16 cellular contexts compared by ENCODE assay signal in genomic region chr1:28439320-28439719, GRCh38.
DNase-seq lines count a peak whose midpoint lies in the region; ATAC-seq, FAIRE-seq and TF ChIP-seq lines count a peak whose summit lies in the region.
"Had no signal": no experiment of that assay in that cellular context is flagged by ENCODE, and none has a peak within 500 bp of the region (broad histone marks: within the 10 kb centered on the region; RNA-seq: fewer than 3 reads in every experiment).

No MANE protein-coding gene starts in this region.

- peaks cover 0 to 5% of the 10 kb centered on the region in 2 donors for H3K4me1 ChIP-seq in small intestine (ENCODE audit: control insufficient read depth in 2 of 2, insufficient read depth in 1 of 2, low read depth in 1 of 2, low read length in 1 of 2)

- no peaks in the 10 kb centered on the region for H3K36me3 Mint-ChIP-seq in activated T-cell treated with anti-CD3 and anti-CD28 coated beads, Interleukin-2, amount 50 U/mL, for 72 hours (ENCODE audit: insufficient read depth in 2 of 2)
- H3K36me3 Mint-ChIP-seq in T-helper 17 cell (ENCODE audit: low read depth): peaks cover 2% of the 10 kb centered on the region

- ATAC-seq in activated T-cell treated with anti-CD3 and anti-CD28 coated beads, Interleukin-2, amount 50 U/mL, for 72 hours (replicated peaks in 1 of 2): peak; percentile 31 to 41
- ATAC-seq in T-helper 17 cell: no peak
- ATAC-seq: CD8-positive, alpha-beta T cell had no signal

- no peak for DNase-seq in activated T-cell treated with anti-CD3 and anti-CD28 coated beads, Interleukin-2, amount 50 U/mL, for 72 hours
- DNase-seq in activated T-cell treated with anti-CD3 and anti-CD28 coated beads, Interleukin-2, amount 50 U/mL, for 1 hour: no peak
- DNase-seq in RKO (ENCODE audit: low spot score): peak; percentile 29
- DNase-seq in epithelial cell of proximal tubule (ENCODE audit: low read depth): no peak
- DNase-seq in small intestine: no peak
- no peak for DNase-seq in HT-29 (ENCODE audit: low spot score)
- no peak for DNase-seq in T-helper 17 cell
- DNase-seq: CD8-positive, alpha-beta T cell; GOT3; NCI-H187 treated with DMSO at 0.1 percent for 48 hours; NCI-H446 treated with DMSO at 0.1 percent for 48 hours; stimulated activated naive CD4-positive, alpha-beta T cell; SW 1271; WERI-Rb-1 had no signal

- H3K9me3 ChIP-seq in small intestine (ENCODE audit: control insufficient read depth, low read depth) (no peaks in the 10 kb centered on the region), T-helper 17 cell (ENCODE audit: control insufficient read depth, low read length, poor library complexity, severe bottlenecking) (no peaks in the 10 kb centered on the region)
- H3K9me3 ChIP-seq: neutrophil had no signal

- H3K4me3 ChIP-seq in epithelial cell of proximal tubule (ENCODE audit: low read depth, low read length) (peak overlapping the region; percentile 28), skin epidermis (peak overlapping the region in 5 of 7 experiments; percentile 0 to 26 (median 14)), small intestine (ENCODE audit: low read depth in 1 of 2, low read length in 2 of 2) (no peak overlapping the region)

- no peak for FAIRE-seq in small intestine (lab: Jason Lieb, UNC)

- TF ChIP-seq CTCF in epithelial cell of proximal tubule (conservative IDR thresholded peaks at IDR 0.05; ENCODE audit: low read depth, low read length): no peak

- H3K27ac Mint-ChIP-seq in activated T-cell treated with anti-CD3 and anti-CD28 coated beads, Interleukin-2, amount 50 U/mL, for 72 hours: no peak overlapping the region
- H3K27ac Mint-ChIP-seq in T-helper 17 cell: no peak overlapping the region
- H3K27ac Mint-ChIP-seq: CD8-positive, alpha-beta T cell had no signal

- no peaks in the 10 kb centered on the region for H3K9me3 Mint-ChIP-seq in activated T-cell treated with anti-CD3 and anti-CD28 coated beads, Interleukin-2, amount 50 U/mL, for 72 hours
- H3K9me3 Mint-ChIP-seq: CD8-positive, alpha-beta T cell had no signal

- H3K36me3 ChIP-seq in small intestine (ENCODE audit: control insufficient read depth in 2 of 2, insufficient read depth in 2 of 2, low read length in 2 of 2): no peaks in the 10 kb centered on the region
- H3K36me3 ChIP-seq: neutrophil, WERI-Rb-1 had no signal

- no peaks in the 10 kb centered on the region for H3K27me3 ChIP-seq in small intestine (ENCODE audit: control insufficient read depth in 2 of 2, insufficient read depth in 2 of 2, low read length in 2 of 2)
- H3K27me3 ChIP-seq: neutrophil had no signal

- H3K27me3 Mint-ChIP-seq in activated T-cell treated with anti-CD3 and anti-CD28 coated beads, Interleukin-2, amount 50 U/mL, for 72 hours (ENCODE audit: low read depth): no peaks in the 10 kb centered on the region
- H3K27me3 Mint-ChIP-seq in T-helper 17 cell: no peaks in the 10 kb centered on the region

- no peak overlapping the region for H3K4me3 Mint-ChIP-seq in activated T-cell treated with anti-CD3 and anti-CD28 coated beads, Interleukin-2, amount 50 U/mL, for 72 hours
- no peak overlapping the region for H3K4me3 Mint-ChIP-seq in T-helper 17 cell
- H3K4me3 Mint-ChIP-seq: CD8-positive, alpha-beta T cell had no signal

- peaks cover 29% of the 10 kb centered on the region for H3K4me1 Mint-ChIP-seq in activated T-cell treated with anti-CD3 and anti-CD28 coated beads, Interleukin-2, amount 50 U/mL, for 72 hours (ENCODE audit: low read depth)
- peaks cover 10% of the 10 kb centered on the region for H3K4me1 Mint-ChIP-seq in T-helper 17 cell

- peak overlapping the region in 13 of 21 experiments; percentile 23 to 79 (median 68) for H3K27ac ChIP-seq in skin epidermis
- H3K27ac ChIP-seq in small intestine (ENCODE audit: low read depth in 1 of 2, low read length in 1 of 2): no peak overlapping the region
- H3K27ac ChIP-seq: neutrophil, WERI-Rb-1 had no signal

Comparison
In these comparisons a context has a peak if more than half of its experiments do, and no peak if none do; other contexts are left out.
1. H3K4me3 ChIP-seq: peak in epithelial cell of proximal tubule (single experiment) and skin epidermis (5 of 7); none in small intestine (0 of 2).
2. H3K27ac ChIP-seq: peak in skin epidermis (13 of 21); none in small intestine (0 of 2).